ENCODE assay signal across 9 cellular contexts in the genomic region with DNA sequence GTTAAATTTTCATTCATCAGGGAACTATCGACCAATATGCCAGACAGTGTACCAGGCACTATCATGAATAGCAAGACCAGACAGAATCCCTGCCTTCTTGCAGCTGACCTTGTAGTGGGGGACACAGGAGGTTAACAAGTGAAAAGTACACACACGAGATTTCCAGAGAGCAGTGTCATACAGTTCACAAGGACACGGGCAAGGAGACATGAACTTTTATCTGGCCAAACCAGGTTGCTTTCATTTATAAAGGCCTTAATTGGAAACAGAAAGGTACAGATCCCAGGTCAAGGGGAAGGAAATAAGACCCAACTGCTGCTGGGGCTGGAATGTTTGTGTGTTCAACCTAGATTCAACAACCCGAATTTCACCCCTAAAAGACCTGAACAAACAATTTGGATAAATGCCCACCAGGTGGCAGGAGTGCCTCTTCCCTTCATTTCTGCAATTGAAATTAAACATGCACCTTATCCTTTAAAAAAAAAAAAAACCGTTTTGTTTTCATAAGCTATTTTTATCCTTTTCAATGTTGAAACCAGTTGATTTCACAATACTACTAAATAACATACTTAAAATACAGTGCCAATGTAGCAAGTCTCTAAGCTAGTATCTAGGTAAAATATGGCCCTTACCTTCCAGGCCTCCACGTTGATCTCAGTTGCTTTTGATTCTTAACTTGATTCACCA.
DNase-seq lines count a peak whose midpoint lies in the region; ATAC-seq and TF ChIP-seq lines count a peak whose summit lies in the region.
"Had no signal": no experiment of that assay in that cellular context is flagged by ENCODE, and none has a peak within 500 bp of the region (broad histone marks: within the 10 kb centered on the region; RNA-seq: fewer than 3 reads in every experiment).

No MANE protein-coding gene starts in this region.

- ATAC-seq in activated T-cell treated with anti-CD3 and anti-CD28 coated beads, Interleukin-2, amount 50 U/mL, for 4 hours = no peak
- ATAC-seq in activated T-helper 17 cell treated with anti-CD3 and anti-CD28 coated beads, Interleukin-2, amount 50 U/mL, for 72 hours (replicated peaks) = no peak

- H4K5ac ChIP-seq in H9 (ENCODE audit: insufficient read length, low read depth, low read length) = no peak overlapping the region

- H2AFZ ChIP-seq in H9 (ENCODE audit: low read length) = no peak overlapping the region

- no peak overlapping the region for H3K4ac ChIP-seq in H9 (ENCODE audit: low read depth, low read length)

- no peaks in the 10 kb centered on the region for H3K27me3 ChIP-seq in H9 (ENCODE audit: insufficient read depth, low read length)

- H3K27ac ChIP-seq in H9 (ENCODE audit: insufficient read length, low read depth, low read length) = no peak overlapping the region

- no peaks in the 10 kb centered on the region for H3K9me3 ChIP-seq in H9 (ENCODE audit: control insufficient read depth, low read depth, low read length)

- peaks cover 2 to 6% of the 10 kb centered on the region in 2 experiments; a peak in 2 of 5 replicates for H3K9me3 Mint-ChIP-seq in H9
- H3K9me3 Mint-ChIP-seq in activated T-cell treated with anti-CD3 and anti-CD28 coated beads, Interleukin-2, amount 50 U/mL, for 4 hours = no peaks in the 10 kb centered on the region
- H3K9me3 Mint-ChIP-seq in activated T-helper 1 cell treated with anti-CD3 and anti-CD28 coated beads, Interleukin-12 subunit alpha, Interleukin-12 subunit beta, Interleukin-2, Interleukin-4 antibody, amounts not matched to agents 30 ng/mL and 10 ng/mL and 1 ng/mL, durations not matched to agents 14 hours and 24 hours and 36 hours = no peaks in the 10 kb centered on the region
- H3K9me3 Mint-ChIP-seq in activated T-helper 17 cell treated with anti-CD3 and anti-CD28 coated beads, Interleukin-2, amount 50 U/mL, for 72 hours = no peaks in the 10 kb centered on the region
- H3K9me3 Mint-ChIP-seq: IgD-negative memory B cell had no signal

- peak; percentile 84 for TF ChIP-seq CTCF in H9 (conservative IDR thresholded peaks at IDR 0.05)

- no peak overlapping the region for H3K4me3 Mint-ChIP-seq in H9
- H3K4me3 Mint-ChIP-seq in activated T-cell treated with anti-CD3 and anti-CD28 coated beads, Interleukin-2, amount 50 U/mL, for 4 hours = no peak overlapping the region
- no peak overlapping the region for H3K4me3 Mint-ChIP-seq in activated T-helper 1 cell treated with anti-CD3 and anti-CD28 coated beads, Interleukin-12 subunit alpha, Interleukin-12 subunit beta, Interleukin-2, Interleukin-4 antibody, amounts not matched to agents 30 ng/mL and 10 ng/mL and 1 ng/mL, durations not matched to agents 14 hours and 24 hours and 36 hours
- H3K4me3 Mint-ChIP-seq in activated T-helper 17 cell treated with anti-CD3 and anti-CD28 coated beads, Interleukin-2, amount 50 U/mL, for 72 hours = no peak overlapping the region
- H3K4me3 Mint-ChIP-seq: IgD-negative memory B cell had no signal

- 0 out of 4 replicates have a peak, but pooled peaks cover 0 to 2% of the 10 kb centered on the region in 2 experiments for H3K4me1 Mint-ChIP-seq in H9
- H3K4me1 Mint-ChIP-seq in activated T-cell treated with anti-CD3 and anti-CD28 coated beads, Interleukin-2, amount 50 U/mL, for 4 hours (ENCODE audit: low read depth) = peaks cover 16% of the 10 kb centered on the region
- peaks cover 8% of the 10 kb centered on the region for H3K4me1 Mint-ChIP-seq in activated T-helper 1 cell treated with anti-CD3 and anti-CD28 coated beads, Interleukin-12 subunit alpha, Interleukin-12 subunit beta, Interleukin-2, Interleukin-4 antibody, amounts not matched to agents 30 ng/mL and 10 ng/mL and 1 ng/mL, durations not matched to agents 14 hours and 24 hours and 36 hours (ENCODE audit: low read depth)
- peaks cover 12% of the 10 kb centered on the region for H3K4me1 Mint-ChIP-seq in activated T-helper 17 cell treated with anti-CD3 and anti-CD28 coated beads, Interleukin-2, amount 50 U/mL, for 72 hours

- H2BK120ac ChIP-seq in H9 (ENCODE audit: low read depth, low read length, poor library complexity, severe bottlenecking) = no peak overlapping the region

- H3K23ac ChIP-seq in H9 (ENCODE audit: insufficient read length, low read depth, low read length) = no peak overlapping the region

- WGBS in H9 (ENCODE audit: extremely low coverage, insufficient read length, low lambda C conversion rate) = no CpG with 5 or more reads among the region's 6 CpGs

- H2BK20ac ChIP-seq in H9 (ENCODE audit: low read depth, low read length, poor library complexity, severe bottlenecking) = no peak overlapping the region

- H3K79me2 ChIP-seq in H9 (ENCODE audit: insufficient read depth, low read length) = no peaks in the 10 kb centered on the region

- intact Hi-C loops in activated T-helper 1 cell treated with anti-CD3 and anti-CD28 coated beads, Interleukin-12 subunit alpha, Interleukin-12 subunit beta, Interleukin-2, Interleukin-4 antibody, amounts not matched to agents 30 ng/mL and 10 ng/mL and 1 ng/mL, durations not matched to agents 14 hours and 24 hours and 36 hours (cut with micrococcal nuclease) = loop anchor here (1.0 kb wide), 2 partner anchors 223 to 404 kb away; no protein-coding TSS in a partner anchor

- no peak overlapping the region for H3K27ac Mint-ChIP-seq in H9
- no peak overlapping the region for H3K27ac Mint-ChIP-seq in activated T-helper 1 cell treated with anti-CD3 and anti-CD28 coated beads, Interleukin-12 subunit alpha, Interleukin-12 subunit beta, Interleukin-2, Interleukin-4 antibody, amounts not matched to agents 30 ng/mL and 10 ng/mL and 1 ng/mL, durations not matched to agents 14 hours and 24 hours and 36 hours
- H3K27ac Mint-ChIP-seq in activated T-helper 17 cell treated with anti-CD3 and anti-CD28 coated beads, Interleukin-2, amount 50 U/mL, for 72 hours = no peak overlapping the region
- H3K27ac Mint-ChIP-seq: IgD-negative memory B cell had no signal

- peak; percentile 73 for DNase-seq in CD1c-positive myeloid dendritic cell (ENCODE audit: extremely low spot score)
- no peak for DNase-seq in H9
- peak; percentile 7 for DNase-seq in NCI-H82 treated with DMSO at 0.1 percent for 48 hours (lab: John Stamatoyannopoulos, UW; ENCODE audit: unreplicated experiment)
- peak; percentile 17 for DNase-seq in activated T-cell treated with anti-CD3 and anti-CD28 coated beads, Interleukin-2, amount 50 U/mL, for 4 hours
- DNase-seq in foreskin melanocyte = peak; percentile 24
- DNase-seq in pons (ENCODE audit: low spot score) = peak; percentile 37
- no peak for DNase-seq in activated T-helper 1 cell treated with anti-CD3 and anti-CD28 coated beads, Interleukin-12 subunit alpha, Interleukin-12 subunit beta, Interleukin-2, Interleukin-4 antibody, amounts not matched to agents 30 ng/mL and 10 ng/mL and 1 ng/mL, durations not matched to agents 14 hours and 24 hours and 36 hours (ENCODE audit: low spot score)

- no peak overlapping the region for H2BK15ac ChIP-seq in H9 (ENCODE audit: low read depth, low read length)

- no peak overlapping the region for H3T11ph ChIP-seq in H9 (ENCODE audit: low read length)

- H4K20me1 ChIP-seq in H9 (ENCODE audit: control insufficient read depth, insufficient read depth, insufficient read length) = no peaks in the 10 kb centered on the region

- no peak overlapping the region for H2AK5ac ChIP-seq in H9 (ENCODE audit: insufficient read length, low read length)

- H3K27me3 Mint-ChIP-seq in H9 (ENCODE audit: low read depth) = no peaks in the 10 kb centered on the region
- no peaks in the 10 kb centered on the region for H3K27me3 Mint-ChIP-seq in activated T-cell treated with anti-CD3 and anti-CD28 coated beads, Interleukin-2, amount 50 U/mL, for 4 hours (ENCODE audit: low read depth)
- H3K27me3 Mint-ChIP-seq in activated T-helper 1 cell treated with anti-CD3 and anti-CD28 coated beads, Interleukin-12 subunit alpha, Interleukin-12 subunit beta, Interleukin-2, Interleukin-4 antibody, amounts not matched to agents 30 ng/mL and 10 ng/mL and 1 ng/mL, durations not matched to agents 14 hours and 24 hours and 36 hours (ENCODE audit: insufficient read depth) = peaks cover 10% of the 10 kb centered on the region
- H3K27me3 Mint-ChIP-seq in activated T-helper 17 cell treated with anti-CD3 and anti-CD28 coated beads, Interleukin-2, amount 50 U/mL, for 72 hours = no peaks in the 10 kb centered on the region
- H3K27me3 Mint-ChIP-seq: IgD-negative memory B cell had no signal

- no peak overlapping the region for H2BK5ac ChIP-seq in H9 (ENCODE audit: insufficient read length, low read length)

- H3K56ac ChIP-seq in H9 (ENCODE audit: insufficient read length, low read depth, low read length) = no peak overlapping the region

- no peak overlapping the region for H3K9ac ChIP-seq in H9 (ENCODE audit: extremely low read depth, insufficient read length, low read length)

- no peak overlapping the region for H2BK12ac ChIP-seq in H9 (ENCODE audit: insufficient read length, low read depth, low read length)

- H3K36me3 Mint-ChIP-seq in H9 (ENCODE audit: insufficient read depth in 1 of 3, low read depth in 3 of 3) = no peaks in the 10 kb centered on the region; a peak in 1 of 7 replicates
- no peaks in the 10 kb centered on the region for H3K36me3 Mint-ChIP-seq in activated T-cell treated with anti-CD3 and anti-CD28 coated beads, Interleukin-2, amount 50 U/mL, for 4 hours (ENCODE audit: insufficient read depth)
- no peaks in the 10 kb centered on the region for H3K36me3 Mint-ChIP-seq in activated T-helper 1 cell treated with anti-CD3 and anti-CD28 coated beads, Interleukin-12 subunit alpha, Interleukin-12 subunit beta, Interleukin-2, Interleukin-4 antibody, amounts not matched to agents 30 ng/mL and 10 ng/mL and 1 ng/mL, durations not matched to agents 14 hours and 24 hours and 36 hours (ENCODE audit: low read depth)
- H3K36me3 Mint-ChIP-seq in activated T-helper 17 cell treated with anti-CD3 and anti-CD28 coated beads, Interleukin-2, amount 50 U/mL, for 72 hours (ENCODE audit: low read depth) = no peaks in the 10 kb centered on the region

- no peaks in the 10 kb centered on the region for H3K79me1 ChIP-seq in H9 (ENCODE audit: insufficient read depth, low read depth, low read length, poor library complexity, severe bottlenecking)

- H3K4me1 ChIP-seq in H9 (ENCODE audit: insufficient read depth, low read length) = no peaks in the 10 kb centered on the region

- H4K91ac ChIP-seq in H9 (ENCODE audit: insufficient read length, low read depth, low read length) = no peak overlapping the region

- H3K14ac ChIP-seq in H9 (ENCODE audit: insufficient read depth, low read length) = no peak overlapping the region

- no peak overlapping the region for H3K18ac ChIP-seq in H9 (ENCODE audit: insufficient read length, low read depth, low read length)

- no peak overlapping the region for H4K8ac ChIP-seq in H9 (replicated peaks; ENCODE audit: insufficient read length, low read depth, low read length)

- H3K4me2 ChIP-seq in H9 (ENCODE audit: insufficient read depth, insufficient read length, low read length) = no peak overlapping the region

- no peaks in the 10 kb centered on the region for H3K23me2 ChIP-seq in H9 (ENCODE audit: insufficient read length, low read depth, low read length, poor library complexity, severe bottlenecking)

Comparison
In these comparisons a context has a peak if more than half of its experiments do, and no peak if none do; other contexts are left out.
1. DNase-seq: peak in CD1c-positive myeloid dendritic cell (single experiment), NCI-H82 treated with DMSO at 0.1 percent for 48 hours (single experiment), activated T-cell treated with anti-CD3 and anti-CD28 coated beads, Interleukin-2, amount 50 U/mL, for 4 hours (single experiment), foreskin melanocyte (single experiment) and pons (single experiment); none in H9 (single experiment) and activated T-helper 1 cell treated with anti-CD3 and anti-CD28 coated beads, Interleukin-12 subunit alpha, Interleukin-12 subunit beta, Interleukin-2, Interleukin-4 antibody, amounts not matched to agents 30 ng/mL and 10 ng/mL and 1 ng/mL, durations not matched to agents 14 hours and 24 hours and 36 hours (single experiment).